Comparison of ENCODE assay signal across 1 cellular context in the genomic region with DNA sequence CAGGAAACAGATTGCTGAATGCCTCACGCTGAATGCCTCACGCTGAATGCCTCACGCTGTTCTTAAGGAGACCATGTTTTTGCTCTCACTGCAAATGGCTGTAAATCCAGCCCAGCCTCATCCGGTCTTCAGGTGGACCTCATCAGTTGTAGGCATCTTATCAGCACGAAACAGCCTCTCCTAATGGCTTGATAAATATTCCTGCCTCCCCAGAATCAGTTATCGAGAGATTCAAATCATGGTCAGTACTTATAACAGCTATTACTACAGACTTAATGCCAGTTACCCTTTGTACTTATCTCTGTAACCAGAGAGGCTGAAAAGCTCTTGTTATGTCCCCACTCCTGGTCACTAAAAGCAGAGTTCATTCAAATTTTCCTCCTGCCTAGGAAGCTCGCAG.
TF ChIP-seq lines count a peak whose summit lies in the region.

No MANE protein-coding gene starts in this region.

TF ChIP-seq in K562, 482 proteins besides CTCF, POLR2A, EP300 and RAD21 (continued from another document and continues in another):
- TF ChIP-seq ZBTB11 (CRISPR knock-in tag; IDR thresholded peaks at IDR 0.05): no peak
- no peak for TF ChIP-seq SNAPC5 (CRISPR knock-in tag; IDR thresholded peaks at IDR 0.05)
- no peak for TF ChIP-seq ZBTB34 (CRISPR knock-in tag; IDR thresholded peaks at IDR 0.05)
- no peak for TF ChIP-seq DNMT1 (IDR thresholded peaks at IDR 0.05)
- TF ChIP-seq EGR1 (conservative IDR thresholded peaks at IDR 0.05): no peak
- no peak for TF ChIP-seq UBTF (IDR thresholded peaks at IDR 0.05; ENCODE audit: borderline replicate concordance in 1 of 2, low read depth in 2 of 2, low read length in 2 of 2)
- TF ChIP-seq ZFP30 (CRISPR knock-in tag; IDR thresholded peaks at IDR 0.05; ENCODE audit: borderline replicate concordance): no peak
- TF ChIP-seq TRIM24 (IDR thresholded peaks at IDR 0.05): peak; percentile 36 to 53; a peak in 3 of 4 replicates
- no peak for TF ChIP-seq GABPB1 (CRISPR knock-in tag; IDR thresholded peaks at IDR 0.05)
- TF ChIP-seq GTF2F1 (IDR thresholded peaks at IDR 0.05; ENCODE audit: low read depth, low read length): no peak
- no peak for TF ChIP-seq RERE (CRISPR knock-in tag; IDR thresholded peaks at IDR 0.05; ENCODE audit: borderline replicate concordance)
- TF ChIP-seq ZBTB40 (IDR thresholded peaks at IDR 0.05): no peak
- TF ChIP-seq ZBTB40 (CRISPR knock-in tag; IDR thresholded peaks at IDR 0.05): no peak
- TF ChIP-seq, protein P1, sequence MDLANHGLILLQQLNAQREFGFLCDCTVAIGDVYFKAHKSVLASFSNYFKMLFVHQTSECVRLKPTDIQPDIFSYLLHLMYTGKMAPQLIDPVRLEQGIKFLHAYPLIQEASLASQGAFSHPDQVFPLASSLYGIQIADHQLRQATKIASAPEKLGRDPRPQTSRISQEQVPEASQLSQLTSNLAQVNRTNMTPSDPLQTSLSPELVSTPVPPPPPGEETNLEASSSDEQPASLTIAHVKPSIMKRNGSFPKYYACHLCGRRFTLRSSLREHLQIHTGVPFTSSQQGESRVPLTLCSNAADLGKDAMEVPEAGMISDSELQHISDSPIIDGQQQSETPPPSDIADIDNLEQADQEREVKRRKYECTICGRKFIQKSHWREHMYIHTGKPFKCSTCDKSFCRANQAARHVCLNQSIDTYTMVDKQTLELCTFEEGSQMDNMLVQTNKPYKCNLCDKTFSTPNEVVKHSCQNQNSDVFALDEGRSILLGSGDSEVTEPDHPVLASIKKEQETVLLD (IDR thresholded peaks at IDR 0.05): no peak
- TF ChIP-seq SFPQ (IDR thresholded peaks at IDR 0.05; ENCODE audit: low read depth, low read length): no peak
- TF ChIP-seq, protein P2, sequence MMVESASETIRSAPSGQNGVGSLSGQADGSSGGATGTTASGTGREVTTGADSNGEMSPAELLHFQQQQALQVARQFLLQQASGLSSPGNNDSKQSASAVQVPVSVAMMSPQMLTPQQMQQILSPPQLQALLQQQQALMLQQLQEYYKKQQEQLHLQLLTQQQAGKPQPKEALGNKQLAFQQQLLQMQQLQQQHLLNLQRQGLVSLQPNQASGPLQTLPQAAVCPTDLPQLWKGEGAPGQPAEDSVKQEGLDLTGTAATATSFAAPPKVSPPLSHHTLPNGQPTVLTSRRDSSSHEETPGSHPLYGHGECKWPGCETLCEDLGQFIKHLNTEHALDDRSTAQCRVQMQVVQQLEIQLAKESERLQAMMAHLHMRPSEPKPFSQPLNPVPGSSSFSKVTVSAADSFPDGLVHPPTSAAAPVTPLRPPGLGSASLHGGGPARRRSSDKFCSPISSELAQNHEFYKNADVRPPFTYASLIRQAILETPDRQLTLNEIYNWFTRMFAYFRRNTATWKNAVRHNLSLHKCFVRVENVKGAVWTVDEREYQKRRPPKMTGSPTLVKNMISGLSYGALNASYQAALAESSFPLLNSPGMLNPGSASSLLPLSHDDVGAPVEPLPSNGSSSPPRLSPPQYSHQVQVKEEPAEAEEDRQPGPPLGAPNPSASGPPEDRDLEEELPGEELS (CRISPR knock-in tag; IDR thresholded peaks at IDR 0.05; ENCODE audit: borderline replicate concordance): no peak
- TF ChIP-seq SMARCC2 (IDR thresholded peaks at IDR 0.05; ENCODE audit: low read depth): peak; percentile 76
